ENCODE assay signal across 3 cellular contexts in genomic region chr16:53047515-53047914, GRCh38. TPM values are rescaled to one million over a fixed set of nuclear protein-coding genes. Genes with fewer than 3 reads are reported as not detected.
"Had no signal": no experiment of that assay in that cellular context is flagged by ENCODE, and none has a peak within 500 bp of the region (broad histone marks: within the 10 kb centered on the region; RNA-seq: fewer than 3 reads in every experiment).

No MANE protein-coding gene starts in this region.

RNA-seq across cellular contexts. Expression of gene CHD9NB, which starts 5.2 kb away (rescaled TPM):
- total RNA-seq: activated B cell treated with CpG ODN at 0.5 μM for 24 hours; activated T-cell treated with anti-CD3 and anti-CD28 coated beads, Interleukin-2, amount 50 U/mL, for 4 hours had no signal
- polyA plus RNA-seq: cardiac muscle cell had no signal
